ENCODE assay signal across 8 cellular contexts in genomic region chr5:142108432-142109355, GRCh38. TPM values are rescaled to one million over a fixed set of nuclear protein-coding genes. Genes with fewer than 3 reads are reported as not detected.
DNase-seq lines count a peak whose midpoint lies in the region; ATAC-seq and TF ChIP-seq lines count a peak whose summit lies in the region.

NDFIP1 (plus strand) TSS chr5:142108779; CDS start chr5:142108975, 196 bp downstream.

- H3K27ac ChIP-seq in HL-60 (replicated peaks) (peak within 1 kb of the TSS; percentile 48), OCI-LY7 (ENCODE audit: low read depth, low read length, poor library complexity, severe bottlenecking) (peak within 1 kb of the TSS; percentile 66), mucosa of rectum (ENCODE audit: low read depth in 2 of 2, low read length in 2 of 2) (peak within 1 kb of the TSS; percentile 95 to 97)

- H4K20me1 ChIP-seq in OCI-LY7 (ENCODE audit: insufficient read depth, low read length) = no peaks in the 10 kb centered on the region

- no TSS peak for BruUV-seq in OCI-LY7 (replicated peaks; lab: Mats Ljungman, UMichigan)

- H3K4me3 ChIP-seq in HL-60 (replicated peaks; ENCODE audit: insufficient read depth, low read length) (peak within 1 kb of the TSS; percentile 60), OCI-LY7 (ENCODE audit: low read depth, low read length, poor library complexity, severe bottlenecking) (peak within 1 kb of the TSS; percentile 86), epithelial cell of proximal tubule (ENCODE audit: low read depth, low read length) (peak within 1 kb of the TSS; percentile 92), mucosa of rectum (ENCODE audit: low read length in 2 of 2) (peak within 1 kb of the TSS; percentile 84 to 89)

- H3K9me3 ChIP-seq in OCI-LY7 (ENCODE audit: low read length) = no peaks in the 10 kb centered on the region
- H3K9me3 ChIP-seq in mucosa of rectum (ENCODE audit: control insufficient read depth in 2 of 2, low read length in 2 of 2) = no peaks in the 10 kb centered on the region

- TF ChIP-seq CTCF in HL-60 (IDR thresholded peaks at IDR 0.05; ENCODE audit: insufficient read depth, low read length) (no peak), OCI-LY7 (conservative IDR thresholded peaks at IDR 0.05; ENCODE audit: low read length) (no peak; the same call in none of the 2 replicates), epithelial cell of proximal tubule (conservative IDR thresholded peaks at IDR 0.05; ENCODE audit: low read depth, low read length) (no peak)

- H3K36me3 ChIP-seq in OCI-LY7 (ENCODE audit: insufficient read depth, low read length) (peaks cover 11% of the 10 kb centered on the region), mucosa of rectum (ENCODE audit: control insufficient read depth in 2 of 2, insufficient read depth in 2 of 2, low read length in 2 of 2) (no peaks in the 10 kb centered on the region)

- H3K4me1 ChIP-seq in OCI-LY7 (ENCODE audit: insufficient read depth, low read length, poor library complexity, severe bottlenecking) = peaks cover 15% of the 10 kb centered on the region
- peaks cover 17 to 20% of the 10 kb centered on the region in 2 donors for H3K4me1 ChIP-seq in mucosa of rectum (ENCODE audit: control insufficient read depth in 2 of 2, insufficient read depth in 2 of 2, low read length in 2 of 2)

- H2AFZ ChIP-seq in OCI-LY7 (ENCODE audit: low read length) = peak within 1 kb of the TSS; percentile 97

- peak; percentile 96 for ATAC-seq in GM19463 (IDR thresholded peaks at IDR 0.05; ENCODE audit: unreplicated experiment)

- peak within 1 kb of the TSS; percentile 76 for H3K4me2 ChIP-seq in OCI-LY7 (ENCODE audit: low read length)

- POLR2A ChIA-PET in OCI-LY7 (lab: Charles Lee) = interaction anchor here (0.5 to 1.7 kb wide), 5 partner anchors 11 to 94 kb away, joined by 3 to 7 read pairs (median 5); no protein-coding TSS in a partner anchor

- CTCF ChIA-PET in OCI-LY7 (lab: Charles Lee; ENCODE audit: unreplicated experiment) = interaction anchor here (0.6 kb wide), 1 partner anchor 108 kb away, joined by 3 read pairs; no protein-coding TSS in a partner anchor

- intact Hi-C loops in OCI-LY7 (cut with micrococcal nuclease; ENCODE audit: unreplicated experiment) = loop anchor here (10.0 kb wide), 1 partner anchor 784 kb away; the partner anchor contains the start of gene TAF7

- no peaks in the 10 kb centered on the region for H3K9me2 ChIP-seq in OCI-LY7 (ENCODE audit: insufficient read depth, low read length)

- H3K27me3 ChIP-seq in HL-60 (ENCODE audit: insufficient read depth, poor library complexity, severe bottlenecking) (no peaks in the 10 kb centered on the region), mucosa of rectum (ENCODE audit: control insufficient read depth in 2 of 2, insufficient read depth in 2 of 2, low read length in 2 of 2) (no peaks in the 10 kb centered on the region)

- H3K9ac ChIP-seq in mucosa of rectum (ENCODE audit: low read depth in 1 of 2, low read length in 2 of 2) = peak within 1 kb of the TSS; percentile 79 to 98

- DNase-seq in COLO668 (lab: John Stamatoyannopoulos, UW; ENCODE audit: unreplicated experiment) = peak; percentile 80
- peak; percentile 37 to 75 for DNase-seq in HL-60 (ENCODE audit: low read depth in 1 of 2, low spot score in 1 of 2)
- DNase-seq in OCI-LY7 (ENCODE audit: low spot score) = peak; percentile 79
- peak; percentile 75 for DNase-seq in activated T-cell treated with anti-CD3 and anti-CD28 coated beads for 4 hours
- no peak for DNase-seq in epithelial cell of proximal tubule (ENCODE audit: low read depth)
- peak; percentile 61 to 66 for DNase-seq in stimulated activated CD8-positive, alpha-beta memory T cell treated with anti-CD3 and anti-CD28 coated beads, Interleukin-4, amount 100 ng/mL, for 4 hours (ENCODE audit: low read depth in 2 of 2, low spot score in 1 of 2)

- peaks cover 32% of the 10 kb centered on the region for H3K79me2 ChIP-seq in OCI-LY7 (ENCODE audit: insufficient read depth, low read depth, low read length)

RNA-seq across cellular contexts. Expression of gene NDFIP1, which starts in this region (rescaled TPM):
- total RNA-seq in OCI-LY7 (2014; rRNA removed; shearing (Covaris generic)) = 15.4 and 18.7 TPM in 2 replicates
- total RNA-seq in OCI-LY7 (2022) (33.1 and 37.4 TPM in 2 replicates), epithelial cell of proximal tubule (55.8 and 57.0 TPM in 2 replicates)
